Comparison of ENCODE assay signal across 8 cellular contexts in genomic region chr4:4248036-4248884, GRCh38. TPM values are rescaled to one million over a fixed set of nuclear protein-coding genes. Genes with fewer than 3 reads are reported as not detected.
DNase-seq lines count a peak whose midpoint lies in the region; ATAC-seq and TF ChIP-seq lines count a peak whose summit lies in the region.

Gene TMEM128 (minus strand): TSS chr4:4248223. CDS start chr4:4248202, 21 bp downstream.

- peaks cover 2 to 11% of the 10 kb centered on the region in 2 donors for H3K4me1 ChIP-seq in ascending aorta
- no peaks in the 10 kb centered on the region for H3K4me1 ChIP-seq in right cardiac atrium (ENCODE audit: control insufficient read depth, insufficient read depth, low read length)
- peaks cover 28% of the 10 kb centered on the region for H3K4me1 ChIP-seq in vagina

- H3K9me3 ChIP-seq in ascending aorta: no peaks in the 10 kb centered on the region
- no peaks in the 10 kb centered on the region for H3K9me3 ChIP-seq in right cardiac atrium (ENCODE audit: control insufficient read depth, low read length)
- H3K9me3 ChIP-seq in vagina: no peaks in the 10 kb centered on the region

- H3K4me3 ChIP-seq in ascending aorta (peak within 1 kb of the TSS; percentile 69 to 86), right cardiac atrium (ENCODE audit: low read length) (peak within 1 kb of the TSS; percentile 95), vagina (peak within 1 kb of the TSS; percentile 65 to 73)

- peak within 1 kb of the TSS; percentile 89 to 96 for H3K27ac ChIP-seq in ascending aorta
- peak within 1 kb of the TSS; percentile 97 for H3K27ac ChIP-seq in right cardiac atrium (ENCODE audit: low read length)
- peak within 1 kb of the TSS; percentile 92 for H3K27ac ChIP-seq in vagina

- TF ChIP-seq CTCF in ascending aorta (IDR thresholded peaks at IDR 0.05) (peak in 2 of 3 experiments; percentile 15 to 17), vagina (IDR thresholded peaks at IDR 0.05) (peak in 1 of 3 experiments; percentile 23)

- DNase-seq in NCI-H187 treated with DMSO at 0.1 percent for 48 hours (lab: John Stamatoyannopoulos, UW) (peak; percentile 82), ascending aorta (ENCODE audit: low spot score in 2 of 2) (peak; percentile 53 to 97), right cardiac atrium (peak; percentile 92 to 97 (median 96)), putamen (ENCODE audit: low spot score) (peak; percentile 95), vagina (ENCODE audit: extremely low spot score in 2 of 2) (peak in 1 of 2 donors; percentile 95)
- peak; percentile 91 for DNase-seq in T-helper 2 cell treated with Interferon-gamma antibody and Interleukin-4, amounts not matched to agents 5 μg/mL and 100 μg/mL, for 36 hours (ENCODE audit: low spot score)

- H3K4me3 Mint-ChIP-seq in T-helper 2 cell treated with Interferon-gamma antibody and Interleukin-4, amounts not matched to agents 5 μg/mL and 100 μg/mL, for 36 hours: peak within 1 kb of the TSS; percentile 95

- no peaks in the 10 kb centered on the region for H3K27me3 Mint-ChIP-seq in T-helper 2 cell treated with Interferon-gamma antibody and Interleukin-4, amounts not matched to agents 5 μg/mL and 100 μg/mL, for 36 hours (ENCODE audit: low read depth)

- intact Hi-C loops in ascending aorta (cut with DNase I) (loop anchor here (1.0 to 10.0 kb wide), 4 partner anchors 42 to 953 kb away; partner anchors contain the start of genes LYAR, RGS12 and ZBTB49), right cardiac atrium (cut with DNase I) (no loop called here), vagina (cut with DNase I) (no loop called here)

- 1% methylated on average over 62 of the region's 62 CpGs for WGBS in right cardiac atrium

- H3K36me3 Mint-ChIP-seq in T-helper 2 cell treated with Interferon-gamma antibody and Interleukin-4, amounts not matched to agents 5 μg/mL and 100 μg/mL, for 36 hours (ENCODE audit: low read depth): peaks cover 10% of the 10 kb centered on the region

- H3K27ac Mint-ChIP-seq in T-helper 2 cell treated with Interferon-gamma antibody and Interleukin-4, amounts not matched to agents 5 μg/mL and 100 μg/mL, for 36 hours: peak within 1 kb of the TSS; percentile 97

- H3K27me3 ChIP-seq in ascending aorta (no peaks in the 10 kb centered on the region), right cardiac atrium (ENCODE audit: control insufficient read depth, insufficient read depth) (no peaks in the 10 kb centered on the region), vagina (no peaks in the 10 kb centered on the region)

- ATAC-seq in GM18498 (IDR thresholded peaks at IDR 0.05; ENCODE audit: unreplicated experiment) (peak; percentile 96), HG02885 (IDR thresholded peaks at IDR 0.05; ENCODE audit: poor library complexity, unreplicated experiment) (peak; percentile 97), right cardiac atrium (peak; percentile 98)

- peaks cover 13% of the 10 kb centered on the region for H3K4me1 Mint-ChIP-seq in T-helper 2 cell treated with Interferon-gamma antibody and Interleukin-4, amounts not matched to agents 5 μg/mL and 100 μg/mL, for 36 hours (ENCODE audit: low read depth)

- H3K9me3 Mint-ChIP-seq in T-helper 2 cell treated with Interferon-gamma antibody and Interleukin-4, amounts not matched to agents 5 μg/mL and 100 μg/mL, for 36 hours: no peaks in the 10 kb centered on the region

- H3K36me3 ChIP-seq in ascending aorta (peaks cover 10 to 25% of the 10 kb centered on the region in 2 donors), vagina (peaks cover 0 to 29% of the 10 kb centered on the region in 2 donors)

- TF ChIP-seq POLR2A in vagina (IDR thresholded peaks at IDR 0.05): peak in 1 of 2 donors; percentile 53

RNA-seq across cellular contexts. Expression of gene TMEM128, which starts in this region (rescaled TPM):
- total RNA-seq in ascending aorta (0.64 TPM), right cardiac atrium (10 to 100 TPM; 12.7 to 17.7 (median 15.7) TPM), vagina (15.2 TPM)
- 20.7 TPM for polyA plus RNA-seq in right cardiac atrium

Comparison
In these comparisons a context has a peak if more than half of its experiments do, and no peak if none do; other contexts are left out.
1. Peak in DNase-seq, H3K4me3 ChIP-seq and H3K27ac ChIP-seq in ascending aorta; RNA of the gene not detected or under 1 TPM.